Comparison of ENCODE assay signal across 9 cellular contexts in genomic region chr3:63993653-63994079, GRCh38. TPM values are rescaled to one million over a fixed set of nuclear protein-coding genes. Genes with fewer than 3 reads are reported as not detected.
DNase-seq lines count a peak whose midpoint lies in the region; ATAC-seq and TF ChIP-seq lines count a peak whose summit lies in the region.
"Had no signal": no experiment of that assay in that cellular context is flagged by ENCODE, and none has a peak within 500 bp of the region (broad histone marks: within the 10 kb centered on the region; RNA-seq: fewer than 3 reads in every experiment).

No MANE protein-coding gene starts in this region.

- ATAC-seq in GM18861 (IDR thresholded peaks at IDR 0.05; ENCODE audit: unreplicated experiment) (peak; percentile 84), HG03095 (IDR thresholded peaks at IDR 0.05; ENCODE audit: unreplicated experiment) (peak; percentile 79)
- ATAC-seq in stimulated activated effector memory CD8-positive, alpha-beta T cell treated with anti-CD3 and anti-CD28 coated beads, Interleukin-12 subunit alpha, Interleukin-12 subunit beta, amount 100 ng/mL, for 72 hours = peak; percentile 87

- H3K27me3 ChIP-seq in BE2C = no peaks in the 10 kb centered on the region
- no peaks in the 10 kb centered on the region for H3K27me3 ChIP-seq in endodermal cell (ENCODE audit: control insufficient read depth, insufficient read depth, low read length, poor library complexity, severe bottlenecking)
- no peaks in the 10 kb centered on the region for H3K27me3 ChIP-seq in mesendoderm (ENCODE audit: insufficient read depth, low read length, poor library complexity)

- H4K8ac ChIP-seq in mesendoderm (ENCODE audit: low read depth, low read length) = no peak overlapping the region

- H2BK120ac ChIP-seq in mesendoderm (ENCODE audit: low read depth, low read length) = no peak overlapping the region

- H3K79me1 ChIP-seq in mesendoderm (ENCODE audit: low read length) = no peaks in the 10 kb centered on the region

- H3K4me3 ChIP-seq in BE2C (ENCODE audit: low read depth, low read length) (no peak overlapping the region), endodermal cell (ENCODE audit: low read length) (no peak overlapping the region), mesendoderm (ENCODE audit: low read length) (no peak overlapping the region)
- H3K4me3 ChIP-seq: SK-N-MC had no signal

- no peak overlapping the region for H3K23ac ChIP-seq in mesendoderm (ENCODE audit: low read length)

- H3K79me2 ChIP-seq in mesendoderm (ENCODE audit: control insufficient read depth, insufficient read depth, low read length) = no peaks in the 10 kb centered on the region

- no peaks in the 10 kb centered on the region for H3K9me3 Mint-ChIP-seq in activated CD4-positive, alpha-beta memory T cell treated with anti-CD3 and anti-CD28 coated beads for 36 hours
- no peaks in the 10 kb centered on the region for H3K9me3 Mint-ChIP-seq in endodermal cell
- H3K9me3 Mint-ChIP-seq in stimulated activated effector memory CD8-positive, alpha-beta T cell treated with anti-CD3 and anti-CD28 coated beads, Interleukin-12 subunit alpha, Interleukin-12 subunit beta, amount 100 ng/mL, for 72 hours = no peaks in the 10 kb centered on the region

- H2BK15ac ChIP-seq in mesendoderm (replicated peaks; ENCODE audit: low read depth) = no peak overlapping the region

- peaks cover 69% of the 10 kb centered on the region for H3K36me3 Mint-ChIP-seq in activated CD4-positive, alpha-beta memory T cell treated with anti-CD3 and anti-CD28 coated beads for 36 hours
- peaks cover 73% of the 10 kb centered on the region for H3K36me3 Mint-ChIP-seq in endodermal cell (ENCODE audit: low read depth)
- H3K36me3 Mint-ChIP-seq in stimulated activated effector memory CD8-positive, alpha-beta T cell treated with anti-CD3 and anti-CD28 coated beads, Interleukin-12 subunit alpha, Interleukin-12 subunit beta, amount 100 ng/mL, for 72 hours = no peaks in the 10 kb centered on the region

- H3K4me1 ChIP-seq in BE2C (no peaks in the 10 kb centered on the region), endodermal cell (ENCODE audit: control insufficient read depth, insufficient read depth, low read length) (no peaks in the 10 kb centered on the region), mesendoderm (ENCODE audit: control insufficient read depth, low read depth, low read length) (peaks cover 2% of the 10 kb centered on the region)

- no peak overlapping the region for H3K4me3 Mint-ChIP-seq in activated CD4-positive, alpha-beta memory T cell treated with anti-CD3 and anti-CD28 coated beads for 36 hours
- no peak overlapping the region for H3K4me3 Mint-ChIP-seq in endodermal cell
- no peak overlapping the region for H3K4me3 Mint-ChIP-seq in stimulated activated effector memory CD8-positive, alpha-beta T cell treated with anti-CD3 and anti-CD28 coated beads, Interleukin-12 subunit alpha, Interleukin-12 subunit beta, amount 100 ng/mL, for 72 hours

- H3K18ac ChIP-seq in mesendoderm (ENCODE audit: low read length) = no peak overlapping the region

- 39 to 47% methylated on average over 3 of the region's 3 CpGs for WGBS in endodermal cell (ENCODE audit: insufficient coverage in 1 of 2, insufficient read length in 1 of 2), 2 experiments
- no CpG with 5 or more reads among the region's 3 CpGs for WGBS in mesendoderm (ENCODE audit: extremely low coverage, insufficient coverage, low lambda C conversion rate)

- H3K9me3 ChIP-seq in BE2C (no peaks in the 10 kb centered on the region), endodermal cell (ENCODE audit: control insufficient read depth, low read length) (no peaks in the 10 kb centered on the region)

- H3K9ac ChIP-seq in endodermal cell (ENCODE audit: extremely low read depth, low read length, poor library complexity, severe bottlenecking) = no peak overlapping the region
- H3K9ac ChIP-seq in mesendoderm (ENCODE audit: low read length) = no peak overlapping the region

- no peaks in the 10 kb centered on the region for H3K27me3 Mint-ChIP-seq in activated CD4-positive, alpha-beta memory T cell treated with anti-CD3 and anti-CD28 coated beads for 36 hours
- no peaks in the 10 kb centered on the region for H3K27me3 Mint-ChIP-seq in endodermal cell (ENCODE audit: insufficient read depth)

- H3K36me3 ChIP-seq in BE2C (peaks cover 42% of the 10 kb centered on the region), endodermal cell (ENCODE audit: control insufficient read depth, insufficient read depth, low read length) (peaks cover 91% of the 10 kb centered on the region), mesendoderm (ENCODE audit: control insufficient read depth, insufficient read depth, low read length) (peaks cover 15% of the 10 kb centered on the region)

- H3K27ac ChIP-seq in endodermal cell (ENCODE audit: low read depth, low read length) = no peak overlapping the region
- no peak overlapping the region for H3K27ac ChIP-seq in mesendoderm (ENCODE audit: low read depth, low read length)
- H3K27ac ChIP-seq: SK-N-MC had no signal

- CTCF ChIA-PET in activated CD4-positive, alpha-beta memory T cell treated with anti-CD3 and anti-CD28 coated beads for 36 hours (lab: Charles Lee) = interaction anchor here (0.6 to 13.2 kb wide), 19 partner anchors 9 to 267 kb away, joined by 3 to 360 read pairs (median 5); no protein-coding TSS in a partner anchor

- POLR2A ChIA-PET in activated CD4-positive, alpha-beta memory T cell treated with anti-CD3 and anti-CD28 coated beads for 36 hours (lab: Charles Lee) = no interaction called here

- H3K4ac ChIP-seq in mesendoderm (ENCODE audit: low read depth, low read length) = no peak overlapping the region

- DNase-seq in BE2C = peak; percentile 72
- DNase-seq in NCI-H345 (lab: John Stamatoyannopoulos, UW) = peak; percentile 42
- peak; percentile 61 for DNase-seq in activated CD4-positive, alpha-beta memory T cell treated with anti-CD3 and anti-CD28 coated beads for 36 hours
- peak; percentile 90 for DNase-seq in endodermal cell
- DNase-seq in mesendoderm = peak; percentile 93
- peak; percentile 24 to 57 for DNase-seq in stimulated activated effector memory CD8-positive, alpha-beta T cell treated with anti-CD3 and anti-CD28 coated beads, Interleukin-12 subunit alpha, Interleukin-12 subunit beta, amount 100 ng/mL, for 72 hours (ENCODE audit: low spot score in 2 of 2)

- no peak overlapping the region for H2AK5ac ChIP-seq in mesendoderm (ENCODE audit: low read length)

- no peak overlapping the region for H3K56ac ChIP-seq in mesendoderm (ENCODE audit: low read length)

- intact Hi-C loops in activated CD4-positive, alpha-beta memory T cell treated with anti-CD3 and anti-CD28 coated beads for 36 hours (cut with micrococcal nuclease) = loop anchor here (1.0 to 5.0 kb wide), 3 partner anchors 25 to 81 kb away; partner anchors contain the start of gene SCAANT1

- peak overlapping the region; percentile 65 for H3K27ac Mint-ChIP-seq in activated CD4-positive, alpha-beta memory T cell treated with anti-CD3 and anti-CD28 coated beads for 36 hours
- H3K27ac Mint-ChIP-seq in endodermal cell = no peak overlapping the region
- peak overlapping the region; percentile 86 for H3K27ac Mint-ChIP-seq in stimulated activated effector memory CD8-positive, alpha-beta T cell treated with anti-CD3 and anti-CD28 coated beads, Interleukin-12 subunit alpha, Interleukin-12 subunit beta, amount 100 ng/mL, for 72 hours

- H3K4me2 ChIP-seq in mesendoderm (ENCODE audit: low read length) = no peak overlapping the region

- TF ChIP-seq CTCF in BE2C (IDR thresholded peaks at IDR 0.05; ENCODE audit: low read depth, low read length) = peak; percentile 98
- peak; percentile 98 for TF ChIP-seq CTCF in endodermal cell (conservative IDR thresholded peaks at IDR 0.05)

- H4K5ac ChIP-seq in mesendoderm (ENCODE audit: low read length) = no peak overlapping the region

- H2BK5ac ChIP-seq in mesendoderm (ENCODE audit: low read length) = no peak overlapping the region

- H3K4me1 Mint-ChIP-seq in activated CD4-positive, alpha-beta memory T cell treated with anti-CD3 and anti-CD28 coated beads for 36 hours (ENCODE audit: low read depth) = peaks cover 30% of the 10 kb centered on the region
- peaks cover 14% of the 10 kb centered on the region for H3K4me1 Mint-ChIP-seq in endodermal cell
- peaks cover 16% of the 10 kb centered on the region for H3K4me1 Mint-ChIP-seq in stimulated activated effector memory CD8-positive, alpha-beta T cell treated with anti-CD3 and anti-CD28 coated beads, Interleukin-12 subunit alpha, Interleukin-12 subunit beta, amount 100 ng/mL, for 72 hours

RNA-seq across cellular contexts. Expression of gene PSMD6, which starts 29.6 kb away (rescaled TPM):
- 185 TPM for polyA plus RNA-seq in BE2C (2012; ENCODE audit: insufficient read depth, insufficient read length, low read depth)
- total RNA-seq in activated CD4-positive, alpha-beta memory T cell treated with anti-CD3 and anti-CD28 coated beads for 36 hours = 100 to 1,000 TPM; 104 to 109 TPM
- total RNA-seq in endodermal cell = 100 to 1,000 TPM in 1 of 2 donors, 10 to 100 TPM in 1; 99.7 to 109 TPM
- 115 TPM for polyA plus RNA-seq in endodermal cell (2013, experiment 1 of 2)
- polyA plus RNA-seq in endodermal cell (2013, experiment 2 of 2) = 104 TPM
- polyA plus RNA-seq in mesendoderm (2013, experiment 1 of 2) = 145 TPM
- 143 TPM for polyA plus RNA-seq in mesendoderm (2013, experiment 2 of 2)

Comparison
In these comparisons a context has a peak if more than half of its experiments do, and no peak if none do; other contexts are left out.
1. DNase-seq: peak in every context shown above with its lines; median percentile 93 in mesendoderm; 90 in endodermal cell; 72 in BE2C; 61 in activated CD4-positive, alpha-beta memory T cell treated with anti-CD3 and anti-CD28 coated beads for 36 hours; 42 in NCI-H345; 40 in stimulated activated effector memory CD8-positive, alpha-beta T cell treated with anti-CD3 and anti-CD28 coated beads, Interleukin-12 subunit alpha, Interleukin-12 subunit beta, amount 100 ng/mL, for 72 hours.